ENCODE assay signal across 19 cellular contexts in the genomic region with DNA sequence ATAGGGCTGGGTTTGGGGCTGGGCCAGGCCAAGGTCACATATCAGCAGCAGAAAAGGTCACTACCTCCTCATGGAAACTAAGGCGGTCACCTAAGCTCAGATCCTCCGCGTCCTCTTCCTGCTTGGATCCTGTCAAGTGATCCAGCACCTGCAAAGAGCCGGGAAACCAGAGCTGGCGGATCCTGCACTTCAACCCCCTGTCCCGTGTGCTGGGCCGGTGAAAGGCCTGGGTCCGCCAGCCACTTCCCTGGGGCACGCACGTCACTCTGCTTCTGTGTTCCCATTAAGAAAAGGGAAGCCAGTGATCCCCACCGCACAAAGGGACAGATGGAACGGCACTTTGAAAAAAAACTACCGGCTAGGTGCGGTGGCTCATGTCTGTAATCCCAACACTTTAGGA.
A peak's percentile ranks its signal among the peaks of the same experiment; 100 is the strongest.
DNase-seq lines count a peak whose midpoint lies in the region; ATAC-seq and TF ChIP-seq lines count a peak whose summit lies in the region.
"Had no signal": no experiment of that assay in that cellular context is flagged by ENCODE, and none has a peak within 500 bp of the region (broad histone marks: within the 10 kb centered on the region; RNA-seq: fewer than 3 reads in every experiment).

No MANE protein-coding gene starts in this region.

- peaks cover 12% of the 10 kb centered on the region for H3K36me3 Mint-ChIP-seq in nephron (ENCODE audit: low read depth)
- H3K36me3 Mint-ChIP-seq in effector memory CD8-positive, alpha-beta T cell (ENCODE audit: insufficient read depth), result no peaks in the 10 kb centered on the region
- H3K36me3 Mint-ChIP-seq: activated naive CD4-positive, alpha-beta T cell treated with anti-CD3 and anti-CD28 coated beads, Interleukin-2, amount 50 U/mL, for 24 hours; CD4-positive, alpha-beta memory T cell; memory B cell; naive B cell had no signal

- peaks cover 33% of the 10 kb centered on the region for H3K4me1 Mint-ChIP-seq in nephron
- H3K4me1 Mint-ChIP-seq in effector memory CD8-positive, alpha-beta T cell (ENCODE audit: low read depth in 2 of 2), result peaks cover 23 to 27% of the 10 kb centered on the region in 2 donors

- no peak for TF ChIP-seq CTCF in left ventricle myocardium inferior (IDR thresholded peaks at IDR 0.05; ENCODE audit: borderline replicate concordance)
- TF ChIP-seq CTCF in body of pancreas (IDR thresholded peaks at IDR 0.05), result no peak
- no peak for TF ChIP-seq CTCF in nephron (IDR thresholded peaks at IDR 0.05; ENCODE audit: unreplicated experiment in 3 of 3)
- no peak for TF ChIP-seq CTCF in upper lobe of left lung (IDR thresholded peaks at IDR 0.05)

- H3K4me3 Mint-ChIP-seq in nephron, result no peak overlapping the region
- H3K4me3 Mint-ChIP-seq in effector memory CD8-positive, alpha-beta T cell, result no peak overlapping the region
- H3K4me3 Mint-ChIP-seq: activated naive CD4-positive, alpha-beta T cell treated with anti-CD3 and anti-CD28 coated beads, Interleukin-2, amount 50 U/mL, for 24 hours; CD4-positive, alpha-beta memory T cell; memory B cell had no signal

- H3K36me3 ChIP-seq in left ventricle myocardium inferior (no peaks in the 10 kb centered on the region), body of pancreas (replicated peaks in 1 of 2; ENCODE audit: insufficient read depth in 1 of 2, low read depth in 2 of 2) (no peaks in the 10 kb centered on the region), upper lobe of left lung (peaks cover 0 to 21% (median 0%) of the 10 kb centered on the region in 4 donors)

- WGBS in body of pancreas, 2 donors, result 15 to 24% methylated on average over 4 to 13 of the region's 14 CpGs
- WGBS in upper lobe of left lung, 2 donors, result 42 to 60% methylated on average over 1 to 14 of the region's 14 CpGs

- ATAC-seq in Right ventricle myocardium superior (ENCODE audit: poor library complexity) (peak; percentile 15), body of pancreas (no peak), upper lobe of left lung (ENCODE audit: low FRiP score in 2 of 2) (peak in 1 of 2 donors; percentile 19)
- ATAC-seq in effector memory CD8-positive, alpha-beta T cell (replicated peaks), result no peak
- ATAC-seq: foreskin keratinocyte, psoas muscle had no signal

- no peaks in the 10 kb centered on the region for H3K27me3 ChIP-seq in left ventricle myocardium inferior (ENCODE audit: low read depth)
- no peaks in the 10 kb centered on the region for H3K27me3 ChIP-seq in body of pancreas
- no peaks in the 10 kb centered on the region for H3K27me3 ChIP-seq in upper lobe of left lung
- H3K27me3 ChIP-seq: foreskin keratinocyte had no signal

- no peaks in the 10 kb centered on the region for H3K9me3 Mint-ChIP-seq in nephron
- no peaks in the 10 kb centered on the region for H3K9me3 Mint-ChIP-seq in effector memory CD8-positive, alpha-beta T cell
- H3K9me3 Mint-ChIP-seq: activated naive CD4-positive, alpha-beta T cell treated with anti-CD3 and anti-CD28 coated beads, Interleukin-2, amount 50 U/mL, for 24 hours; CD4-positive, alpha-beta memory T cell; memory B cell; naive B cell had no signal

- H3K4me1 ChIP-seq in left ventricle myocardium inferior, result peaks cover 80% of the 10 kb centered on the region
- peaks cover 98% of the 10 kb centered on the region for H3K4me1 ChIP-seq in body of pancreas
- peaks cover 64 to 95% (median 75%) of the 10 kb centered on the region in 4 donors for H3K4me1 ChIP-seq in upper lobe of left lung

- intact Hi-C loops in Right ventricle myocardium superior (cut with DNase I) (no loop called here), left ventricle myocardium inferior (cut with micrococcal nuclease) (no loop called here), body of pancreas (cut with DNase I) (no loop called here)

- H3K27me3 Mint-ChIP-seq in nephron (ENCODE audit: low read depth), result no peaks in the 10 kb centered on the region
- no peaks in the 10 kb centered on the region for H3K27me3 Mint-ChIP-seq in effector memory CD8-positive, alpha-beta T cell
- H3K27me3 Mint-ChIP-seq: activated naive CD4-positive, alpha-beta T cell treated with anti-CD3 and anti-CD28 coated beads, Interleukin-2, amount 50 U/mL, for 24 hours; CD4-positive, alpha-beta memory T cell had no signal

- TF ChIP-seq EP300 in upper lobe of left lung (IDR thresholded peaks at IDR 0.05), result no peak

- H3K27ac ChIP-seq in left ventricle myocardium inferior (replicated peaks) (no peak overlapping the region), body of pancreas (peak overlapping the region; percentile 11 to 95 (median 64)), upper lobe of left lung (peak overlapping the region; percentile 11 to 67 (median 52))
- H3K27ac ChIP-seq: foreskin keratinocyte, psoas muscle had no signal

- no peak overlapping the region for H3K4me3 ChIP-seq in left ventricle myocardium inferior
- H3K4me3 ChIP-seq in body of pancreas, result no peak overlapping the region
- H3K4me3 ChIP-seq in upper lobe of left lung, result no peak overlapping the region
- H3K4me3 ChIP-seq: psoas muscle had no signal

- no peaks in the 10 kb centered on the region for H3K9me3 ChIP-seq in left ventricle myocardium inferior (replicated peaks)
- no peaks in the 10 kb centered on the region for H3K9me3 ChIP-seq in body of pancreas
- no peaks in the 10 kb centered on the region for H3K9me3 ChIP-seq in upper lobe of left lung
- H3K9me3 ChIP-seq: psoas muscle had no signal

- no peak for TF ChIP-seq POLR2A in body of pancreas (IDR thresholded peaks at IDR 0.05)
- TF ChIP-seq POLR2A in upper lobe of left lung (IDR thresholded peaks at IDR 0.05), result no peak

- H3K27ac Mint-ChIP-seq in nephron, result peak overlapping the region in 2 of 3 experiments; percentile 32 to 46
- H3K27ac Mint-ChIP-seq in effector memory CD8-positive, alpha-beta T cell, result peak overlapping the region in 1 of 2 donors; percentile 57
- H3K27ac Mint-ChIP-seq: activated naive CD4-positive, alpha-beta T cell treated with anti-CD3 and anti-CD28 coated beads, Interleukin-2, amount 50 U/mL, for 24 hours; memory B cell; naive B cell had no signal

- DNase-seq in Right ventricle myocardium superior (no peak), left ventricle myocardium inferior (no peak), body of pancreas (peak in 3 of 4 donors; percentile 53 to 63 (median 56)), upper lobe of left lung (peak in 1 of 2 donors; percentile 72), NCI-H345 (lab: John Stamatoyannopoulos, UW) (no peak), NCI-H524 (lab: John Stamatoyannopoulos, UW) (no peak)
- no peak for DNase-seq in effector memory CD8-positive, alpha-beta T cell
- DNase-seq: activated CD8-positive, alpha-beta memory T cell treated with anti-CD3 and anti-CD28 coated beads for 24 hours; CD4-positive, alpha-beta memory T cell; foreskin keratinocyte; HCEC 1CT; hippocampal formation; naive B cell; NCI-H146; psoas muscle; SHP77 had no signal

Comparison
In these comparisons a context has a peak if more than half of its experiments do, and no peak if none do; other contexts are left out.
1. DNase-seq: peak in body of pancreas (3 of 4); none in Right ventricle myocardium superior (single experiment), left ventricle myocardium inferior (single experiment), NCI-H345 (single experiment), effector memory CD8-positive, alpha-beta T cell (0 of 3) and NCI-H524 (0 of 2).